1 cellular context compared by ENCODE assay signal in the genomic region with DNA sequence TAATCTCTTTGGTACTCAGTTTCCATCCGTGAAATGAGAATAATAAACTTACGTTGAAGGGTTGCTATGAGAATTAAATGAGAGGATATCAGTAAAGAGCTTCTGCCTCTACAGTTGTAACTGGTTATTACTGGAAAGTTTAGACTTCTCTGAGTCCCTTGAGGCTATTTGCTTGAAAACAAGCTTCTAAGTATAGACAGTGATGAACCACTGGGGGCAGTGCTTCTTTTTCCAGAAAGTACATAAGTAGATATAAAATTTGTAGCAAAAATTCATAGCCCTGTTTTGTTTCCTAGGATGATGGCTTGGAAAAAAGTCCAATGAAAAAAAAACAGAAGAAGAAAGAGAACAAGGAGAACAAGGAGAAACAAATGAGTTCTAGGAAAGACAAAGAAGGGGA.
TF ChIP-seq lines count a peak whose summit lies in the region.

No MANE protein-coding gene starts in this region.

TF ChIP-seq in K562, 482 proteins besides CTCF, POLR2A, EP300 and RAD21:
- TF ChIP-seq MAZ (CRISPR knock-in tag; conservative IDR thresholded peaks at IDR 0.05 in 1 of 2, IDR thresholded peaks at IDR 0.05 in 1 of 2), result no peak
- TF ChIP-seq SOX6 (IDR thresholded peaks at IDR 0.05), result no peak
- no peak for TF ChIP-seq JUND (IDR thresholded peaks at IDR 0.05; ENCODE audit: borderline replicate concordance, low read depth, low read length)
- no peak for TF ChIP-seq JUND (tag; IDR thresholded peaks at IDR 0.05; ENCODE audit: borderline replicate concordance, low read depth, low read length)
- TF ChIP-seq RBM39 (optimal IDR thresholded peaks at IDR 0.05; ENCODE audit: low read depth, low read length), result no peak
- TF ChIP-seq NCOA4 (IDR thresholded peaks at IDR 0.05; ENCODE audit: partially characterized antibody), result no peak
- TF ChIP-seq RHOXF2B (CRISPR knock-in tag; conservative IDR thresholded peaks at IDR 0.05), result no peak
- TF ChIP-seq ETV1 (tag; conservative IDR thresholded peaks at IDR 0.05; ENCODE audit: low read depth), result no peak
- TF ChIP-seq, protein P1, sequence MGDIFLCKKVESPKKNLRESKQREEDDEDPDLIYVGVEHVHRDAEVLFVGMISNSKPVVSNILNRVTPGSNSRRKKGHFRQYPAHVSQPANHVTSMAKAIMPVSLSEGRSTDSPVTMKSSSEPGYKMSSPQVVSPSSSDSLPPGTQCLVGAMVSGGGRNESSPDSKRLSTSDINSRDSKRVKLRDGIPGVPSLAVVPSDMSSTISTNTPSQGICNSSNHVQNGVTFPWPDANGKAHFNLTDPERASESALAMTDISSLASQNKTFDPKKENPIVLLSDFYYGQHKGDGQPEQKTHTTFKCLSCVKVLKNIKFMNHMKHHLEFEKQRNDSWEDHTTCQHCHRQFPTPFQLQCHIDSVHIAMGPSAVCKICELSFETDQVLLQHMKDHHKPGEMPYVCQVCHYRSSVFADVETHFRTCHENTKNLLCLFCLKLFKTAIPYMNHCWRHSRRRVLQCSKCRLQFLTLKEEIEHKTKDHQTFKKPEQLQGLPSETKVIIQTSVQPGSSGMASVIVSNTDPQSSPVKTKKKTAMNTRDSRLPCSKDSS (IDR thresholded peaks at IDR 0.05; ENCODE audit: low read depth, partially characterized antibody), result no peak
- no peak for TF ChIP-seq HSF4 (CRISPR knock-in tag; IDR thresholded peaks at IDR 0.05; ENCODE audit: borderline replicate concordance)
- no peak for TF ChIP-seq MAFF (IDR thresholded peaks at IDR 0.05; ENCODE audit: low read length)
- no peak for TF ChIP-seq TRIM28 (IDR thresholded peaks at IDR 0.05)
- no peak for TF ChIP-seq SMAD2 (IDR thresholded peaks at IDR 0.05; ENCODE audit: low read depth, low read length)
- TF ChIP-seq CHD1 (IDR thresholded peaks at IDR 0.05; ENCODE audit: low read length), result no peak
- TF ChIP-seq STAT5B (CRISPR knock-in tag; IDR thresholded peaks at IDR 0.05), result no peak
- TF ChIP-seq BRD9 (IDR thresholded peaks at IDR 0.05; ENCODE audit: low read depth, partially characterized antibody), result no peak
- TF ChIP-seq SREBF2 (CRISPR knock-in tag; IDR thresholded peaks at IDR 0.05), result no peak
- no peak for TF ChIP-seq ELK3 (CRISPR knock-in tag; IDR thresholded peaks at IDR 0.05)
- no peak for TF ChIP-seq MLLT1 (IDR thresholded peaks at IDR 0.05)
- TF ChIP-seq, protein P2, sequence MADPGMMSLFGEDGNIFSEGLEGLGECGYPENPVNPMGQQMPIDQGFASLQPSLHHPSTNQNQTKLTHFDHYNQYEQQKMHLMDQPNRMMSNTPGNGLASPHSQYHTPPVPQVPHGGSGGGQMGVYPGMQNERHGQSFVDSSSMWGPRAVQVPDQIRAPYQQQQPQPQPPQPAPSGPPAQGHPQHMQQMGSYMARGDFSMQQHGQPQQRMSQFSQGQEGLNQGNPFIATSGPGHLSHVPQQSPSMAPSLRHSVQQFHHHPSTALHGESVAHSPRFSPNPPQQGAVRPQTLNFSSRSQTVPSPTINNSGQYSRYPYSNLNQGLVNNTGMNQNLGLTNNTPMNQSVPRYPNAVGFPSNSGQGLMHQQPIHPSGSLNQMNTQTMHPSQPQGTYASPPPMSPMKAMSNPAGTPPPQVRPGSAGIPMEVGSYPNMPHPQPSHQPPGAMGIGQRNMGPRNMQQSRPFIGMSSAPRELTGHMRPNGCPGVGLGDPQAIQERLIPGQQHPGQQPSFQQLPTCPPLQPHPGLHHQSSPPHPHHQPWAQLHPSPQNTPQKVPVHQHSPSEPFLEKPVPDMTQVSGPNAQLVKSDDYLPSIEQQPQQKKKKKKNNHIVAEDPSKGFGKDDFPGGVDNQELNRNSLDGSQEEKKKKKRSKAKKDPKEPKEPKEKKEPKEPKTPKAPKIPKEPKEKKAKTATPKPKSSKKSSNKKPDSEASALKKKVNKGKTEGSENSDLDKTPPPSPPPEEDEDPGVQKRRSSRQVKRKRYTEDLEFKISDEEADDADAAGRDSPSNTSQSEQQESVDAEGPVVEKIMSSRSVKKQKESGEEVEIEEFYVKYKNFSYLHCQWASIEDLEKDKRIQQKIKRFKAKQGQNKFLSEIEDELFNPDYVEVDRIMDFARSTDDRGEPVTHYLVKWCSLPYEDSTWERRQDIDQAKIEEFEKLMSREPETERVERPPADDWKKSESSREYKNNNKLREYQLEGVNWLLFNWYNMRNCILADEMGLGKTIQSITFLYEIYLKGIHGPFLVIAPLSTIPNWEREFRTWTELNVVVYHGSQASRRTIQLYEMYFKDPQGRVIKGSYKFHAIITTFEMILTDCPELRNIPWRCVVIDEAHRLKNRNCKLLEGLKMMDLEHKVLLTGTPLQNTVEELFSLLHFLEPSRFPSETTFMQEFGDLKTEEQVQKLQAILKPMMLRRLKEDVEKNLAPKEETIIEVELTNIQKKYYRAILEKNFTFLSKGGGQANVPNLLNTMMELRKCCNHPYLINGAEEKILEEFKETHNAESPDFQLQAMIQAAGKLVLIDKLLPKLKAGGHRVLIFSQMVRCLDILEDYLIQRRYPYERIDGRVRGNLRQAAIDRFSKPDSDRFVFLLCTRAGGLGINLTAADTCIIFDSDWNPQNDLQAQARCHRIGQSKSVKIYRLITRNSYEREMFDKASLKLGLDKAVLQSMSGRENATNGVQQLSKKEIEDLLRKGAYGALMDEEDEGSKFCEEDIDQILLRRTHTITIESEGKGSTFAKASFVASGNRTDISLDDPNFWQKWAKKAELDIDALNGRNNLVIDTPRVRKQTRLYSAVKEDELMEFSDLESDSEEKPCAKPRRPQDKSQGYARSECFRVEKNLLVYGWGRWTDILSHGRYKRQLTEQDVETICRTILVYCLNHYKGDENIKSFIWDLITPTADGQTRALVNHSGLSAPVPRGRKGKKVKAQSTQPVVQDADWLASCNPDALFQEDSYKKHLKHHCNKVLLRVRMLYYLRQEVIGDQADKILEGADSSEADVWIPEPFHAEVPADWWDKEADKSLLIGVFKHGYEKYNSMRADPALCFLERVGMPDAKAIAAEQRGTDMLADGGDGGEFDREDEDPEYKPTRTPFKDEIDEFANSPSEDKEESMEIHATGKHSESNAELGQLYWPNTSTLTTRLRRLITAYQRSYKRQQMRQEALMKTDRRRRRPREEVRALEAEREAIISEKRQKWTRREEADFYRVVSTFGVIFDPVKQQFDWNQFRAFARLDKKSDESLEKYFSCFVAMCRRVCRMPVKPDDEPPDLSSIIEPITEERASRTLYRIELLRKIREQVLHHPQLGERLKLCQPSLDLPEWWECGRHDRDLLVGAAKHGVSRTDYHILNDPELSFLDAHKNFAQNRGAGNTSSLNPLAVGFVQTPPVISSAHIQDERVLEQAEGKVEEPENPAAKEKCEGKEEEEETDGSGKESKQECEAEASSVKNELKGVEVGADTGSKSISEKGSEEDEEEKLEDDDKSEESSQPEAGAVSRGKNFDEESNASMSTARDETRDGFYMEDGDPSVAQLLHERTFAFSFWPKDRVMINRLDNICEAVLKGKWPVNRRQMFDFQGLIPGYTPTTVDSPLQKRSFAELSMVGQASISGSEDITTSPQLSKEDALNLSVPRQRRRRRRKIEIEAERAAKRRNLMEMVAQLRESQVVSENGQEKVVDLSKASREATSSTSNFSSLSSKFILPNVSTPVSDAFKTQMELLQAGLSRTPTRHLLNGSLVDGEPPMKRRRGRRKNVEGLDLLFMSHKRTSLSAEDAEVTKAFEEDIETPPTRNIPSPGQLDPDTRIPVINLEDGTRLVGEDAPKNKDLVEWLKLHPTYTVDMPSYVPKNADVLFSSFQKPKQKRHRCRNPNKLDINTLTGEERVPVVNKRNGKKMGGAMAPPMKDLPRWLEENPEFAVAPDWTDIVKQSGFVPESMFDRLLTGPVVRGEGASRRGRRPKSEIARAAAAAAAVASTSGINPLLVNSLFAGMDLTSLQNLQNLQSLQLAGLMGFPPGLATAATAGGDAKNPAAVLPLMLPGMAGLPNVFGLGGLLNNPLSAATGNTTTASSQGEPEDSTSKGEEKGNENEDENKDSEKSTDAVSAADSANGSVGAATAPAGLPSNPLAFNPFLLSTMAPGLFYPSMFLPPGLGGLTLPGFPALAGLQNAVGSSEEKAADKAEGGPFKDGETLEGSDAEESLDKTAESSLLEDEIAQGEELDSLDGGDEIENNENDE (IDR thresholded peaks at IDR 0.05; ENCODE audit: low read depth, low read length), result no peak
- TF ChIP-seq E2F6 (IDR thresholded peaks at IDR 0.05; ENCODE audit: borderline replicate concordance in 1 of 2, extremely low read depth in 1 of 2, insufficient read depth in 1 of 2, insufficient read length in 1 of 2, low read depth in 1 of 2, low read length in 1 of 2, poor library complexity in 1 of 2, severe bottlenecking in 1 of 2), result no peak
TF ChIP-seq in K562: peak in this region for 0.
